ENCODE assay signal across 8 cellular contexts in genomic region chr21:32728455-32729237, GRCh38. TPM values are rescaled to one million over a fixed set of nuclear protein-coding genes. Genes with fewer than 3 reads are reported as not detected.
DNase-seq lines count a peak whose midpoint lies in the region; ATAC-seq lines count a peak whose summit lies in the region.

No MANE protein-coding gene starts in this region.

- peak overlapping the region; percentile 27 for H3K27ac ChIP-seq in muscle layer of duodenum (ENCODE audit: low read length)

- no peak for DNase-seq in activated CD8-positive, alpha-beta memory T cell treated with anti-CD3 and anti-CD28 coated beads, Interleukin-2, amount 10 ng/mL, durations not matched to agents 7 days and 5 days
- DNase-seq in activated CD8-positive, alpha-beta memory T cell treated with anti-CD3 and anti-CD28 coated beads for 24 hours = no peak
- DNase-seq in NCI-H1694 (lab: John Stamatoyannopoulos, UW) (peak; percentile 39), globus pallidus (ENCODE audit: low spot score) (no peak)
- no peak for DNase-seq in central memory CD8-positive, alpha-beta T cell (ENCODE audit: low spot score in 2 of 2)
- no peak for DNase-seq in stimulated activated naive CD4-positive, alpha-beta T cell treated with Interleukin-2 at 50 U/mL for 16 hours (lab: John Stamatoyannopoulos, UW)

- peaks cover 0 to 11% of the 10 kb centered on the region in 2 donors for H3K36me3 ChIP-seq in muscle layer of duodenum (ENCODE audit: control insufficient read depth in 1 of 2, insufficient read depth in 2 of 2, low read length in 2 of 2)

- H3K27ac Mint-ChIP-seq in activated CD8-positive, alpha-beta memory T cell treated with anti-CD3 and anti-CD28 coated beads, Interleukin-2, amount 10 ng/mL, durations not matched to agents 7 days and 5 days = peak overlapping the region; percentile 96
- H3K27ac Mint-ChIP-seq in central memory CD8-positive, alpha-beta T cell (ENCODE audit: low read depth) = peak overlapping the region; percentile 85

- peak overlapping the region; percentile 96 for H3K4me3 Mint-ChIP-seq in activated CD8-positive, alpha-beta memory T cell treated with anti-CD3 and anti-CD28 coated beads, Interleukin-2, amount 10 ng/mL, durations not matched to agents 7 days and 5 days
- H3K4me3 Mint-ChIP-seq in central memory CD8-positive, alpha-beta T cell = peak overlapping the region; percentile 99

- H3K4me3 ChIP-seq in muscle layer of duodenum (ENCODE audit: low read depth in 1 of 2, low read length in 2 of 2) = peak overlapping the region; percentile 82 to 99

- H3K36me3 Mint-ChIP-seq in activated CD8-positive, alpha-beta memory T cell treated with anti-CD3 and anti-CD28 coated beads, Interleukin-2, amount 10 ng/mL, durations not matched to agents 7 days and 5 days = peaks cover 14% of the 10 kb centered on the region
- peaks cover 21% of the 10 kb centered on the region for H3K36me3 Mint-ChIP-seq in central memory CD8-positive, alpha-beta T cell (ENCODE audit: insufficient read depth)

- CTCF ChIA-PET in activated CD8-positive, alpha-beta memory T cell treated with anti-CD3 and anti-CD28 coated beads, Interleukin-2, amount 10 ng/mL, durations not matched to agents 7 days and 5 days (lab: Charles Lee) = interaction anchor here (1.2 to 2.6 kb wide), 6 partner anchors 15 to 117 kb away, joined by 3 to 20 read pairs (median 4); partner anchors contain the start of genes CFAP298 and PAXBP1

- no peaks in the 10 kb centered on the region for H3K27me3 ChIP-seq in muscle layer of duodenum (ENCODE audit: low read depth, low read length)

- no peaks in the 10 kb centered on the region for H3K9me3 Mint-ChIP-seq in activated CD8-positive, alpha-beta memory T cell treated with anti-CD3 and anti-CD28 coated beads, Interleukin-2, amount 10 ng/mL, durations not matched to agents 7 days and 5 days (ENCODE audit: low read depth)
- no peaks in the 10 kb centered on the region for H3K9me3 Mint-ChIP-seq in central memory CD8-positive, alpha-beta T cell

- H3K4me1 Mint-ChIP-seq in activated CD8-positive, alpha-beta memory T cell treated with anti-CD3 and anti-CD28 coated beads, Interleukin-2, amount 10 ng/mL, durations not matched to agents 7 days and 5 days = peaks cover 26% of the 10 kb centered on the region
- H3K4me1 Mint-ChIP-seq in central memory CD8-positive, alpha-beta T cell = peaks cover 29% of the 10 kb centered on the region

- peaks cover 0 to 19% of the 10 kb centered on the region in 2 donors for H3K4me1 ChIP-seq in muscle layer of duodenum (ENCODE audit: control insufficient read depth in 1 of 2, insufficient read depth in 2 of 2, low read length in 2 of 2)

- no peak for ATAC-seq in activated CD8-positive, alpha-beta memory T cell treated with anti-CD3 and anti-CD28 coated beads, Interleukin-2, amount 10 ng/mL, durations not matched to agents 7 days and 5 days
- ATAC-seq in central memory CD8-positive, alpha-beta T cell (replicated peaks; ENCODE audit: extremely low read depth, poor library complexity, severe bottlenecking) = no peak
- ATAC-seq in GM18870 (IDR thresholded peaks at IDR 0.05; ENCODE audit: unreplicated experiment) = no peak

- H3K9me3 ChIP-seq in muscle layer of duodenum (ENCODE audit: control insufficient read depth in 1 of 2, low read length in 2 of 2) = no peaks in the 10 kb centered on the region

- no peaks in the 10 kb centered on the region for H3K27me3 Mint-ChIP-seq in activated CD8-positive, alpha-beta memory T cell treated with anti-CD3 and anti-CD28 coated beads, Interleukin-2, amount 10 ng/mL, durations not matched to agents 7 days and 5 days
- no peaks in the 10 kb centered on the region for H3K27me3 Mint-ChIP-seq in central memory CD8-positive, alpha-beta T cell

RNA-seq across cellular contexts. Expression of gene SYNJ1, which starts 0.8 kb away (rescaled TPM):
- 10 to 100 TPM; 15.2 to 21.3 TPM for total RNA-seq in activated CD8-positive, alpha-beta memory T cell treated with anti-CD3 and anti-CD28 coated beads, Interleukin-2, amount 10 ng/mL, durations not matched to agents 7 days and 5 days

RNA-seq across cellular contexts. Expression of gene PAXBP1, which starts 42.9 kb away (rescaled TPM):
- 10 to 100 TPM; 49.6 to 58.3 TPM for total RNA-seq in activated CD8-positive, alpha-beta memory T cell treated with anti-CD3 and anti-CD28 coated beads, Interleukin-2, amount 10 ng/mL, durations not matched to agents 7 days and 5 days
